Comparison of ENCODE assay signal across 27 cellular contexts in genomic region chr3:147038456-147038855, GRCh38.
DNase-seq lines count a peak whose midpoint lies in the region; ATAC-seq, FAIRE-seq and TF ChIP-seq lines count a peak whose summit lies in the region.
"Had no signal": no experiment of that assay in that cellular context is flagged by ENCODE, and none has a peak within 500 bp of the region (broad histone marks: within the 10 kb centered on the region; RNA-seq: fewer than 3 reads in every experiment).

No MANE protein-coding gene starts in this region.

- TF ChIP-seq CTCF in astrocyte of the cerebellum (IDR thresholded peaks at IDR 0.05; ENCODE audit: low read depth, low read length, missing control alignments) (no peak), fibroblast of villous mesenchyme (IDR thresholded peaks at IDR 0.05; ENCODE audit: insufficient read depth, low read depth, low read length) (no peak)

- 26 to 56% (median 27%) methylated on average over 1 of the region's 1 CpG for WGBS in small intestine, 3 donors

- peak; percentile 30 for FAIRE-seq in small intestine (lab: Jason Lieb, UNC)

- DNase-seq in ELR (ENCODE audit: low read depth) = peak; percentile 42
- peak; percentile 20 for DNase-seq in astrocyte of the cerebellum (ENCODE audit: low read depth)
- peak; percentile 55 for DNase-seq in fibroblast of villous mesenchyme (ENCODE audit: low read depth)
- DNase-seq in small intestine = no peak
- DNase-seq in cardiac septum (ENCODE audit: low spot score) = no peak
- DNase-seq in activated CD8-positive, alpha-beta memory T cell treated with anti-CD3 and anti-CD28 coated beads, Interleukin-2, amount 50 U/mL, for 48 hours = no peak
- DNase-seq: activated CD4-positive, alpha-beta T cell treated with anti-CD3 and anti-CD28 coated beads for 36 hours; activated naive CD4-positive, alpha-beta T cell treated with anti-CD3 and anti-CD28 coated beads, Interleukin-2, amount 50 U/mL, for 16 hours; activated T-cell treated with anti-CD3 and anti-CD28 coated beads for 4 hours; amygdala; Caco-2; effector memory CD8-positive, alpha-beta T cell; hippocampal formation; immature natural killer cell; left colon; NCI-H1092 treated with DMSO at 0.1 percent for 48 hours; NCI-H187; RPMI8226; SJCRH30; spleen; stimulated activated CD4-positive, alpha-beta T cell treated with anti-CD3 and anti-CD28 coated beads, Interleukin-2, amount 100 ng/mL, for 24 hours; SW 1271 had no signal

- no peaks in the 10 kb centered on the region for H3K36me3 ChIP-seq in small intestine (ENCODE audit: control insufficient read depth in 2 of 2, insufficient read depth in 2 of 2, low read length in 2 of 2)
- H3K36me3 ChIP-seq: cardiac muscle cell, SJCRH30, spleen, tibial nerve had no signal

- no peaks in the 10 kb centered on the region for H3K27me3 ChIP-seq in small intestine (ENCODE audit: control insufficient read depth in 2 of 2, insufficient read depth in 2 of 2, low read length in 2 of 2)
- H3K27me3 ChIP-seq: cardiac muscle cell, SJCRH30, spleen, tibial nerve had no signal

- no peak for ATAC-seq in HG03342 (IDR thresholded peaks at IDR 0.05; ENCODE audit: unreplicated experiment)
- ATAC-seq: activated CD4-positive, alpha-beta T cell treated with anti-CD3 and anti-CD28 coated beads for 36 hours; effector memory CD8-positive, alpha-beta T cell; GM23338; left colon had no signal

- H3K9me3 ChIP-seq in small intestine (ENCODE audit: control insufficient read depth, low read depth) = no peaks in the 10 kb centered on the region
- H3K9me3 ChIP-seq: Caco-2 had no signal

- intact Hi-C loops in cardiac septum (cut with DNase I) = no loop called here

- in situ Hi-C loops in astrocyte of the cerebellum (cut with HindIII; ENCODE audit: low sequenced_read_pairs) = no loop called here

- H3K4me3 ChIP-seq in astrocyte of the cerebellum (ENCODE audit: low read depth, low read length) (no peak overlapping the region), fibroblast of villous mesenchyme (ENCODE audit: low read depth, low read length) (no peak overlapping the region), small intestine (ENCODE audit: low read depth in 1 of 2, low read length in 2 of 2) (no peak overlapping the region)
- H3K4me3 ChIP-seq: cardiac muscle cell, GM23338, SJCRH30, spleen, tibial nerve had no signal

- H3K27ac ChIP-seq in small intestine (ENCODE audit: low read depth in 1 of 2, low read length in 1 of 2) = no peak overlapping the region
- H3K27ac ChIP-seq: C4-2B, cardiac muscle cell, SJCRH30, spleen, tibial nerve had no signal

- H3K4me1 ChIP-seq in small intestine (ENCODE audit: control insufficient read depth in 2 of 2, insufficient read depth in 1 of 2, low read depth in 1 of 2, low read length in 1 of 2) = no peaks in the 10 kb centered on the region
- H3K4me1 ChIP-seq: Caco-2, SJCRH30, spleen, tibial nerve had no signal

Comparison
In these comparisons a context has a peak if more than half of its experiments do, and no peak if none do; other contexts are left out.
1. DNase-seq: peak in ELR (single experiment), astrocyte of the cerebellum (single experiment) and fibroblast of villous mesenchyme (single experiment); none in small intestine (single experiment), cardiac septum (single experiment) and activated CD8-positive, alpha-beta memory T cell treated with anti-CD3 and anti-CD28 coated beads, Interleukin-2, amount 50 U/mL, for 48 hours (single experiment).